In genomic region chr15:53110999-53111398, GRCh38 we compare ENCODE assay signal across 29 cellular contexts.
"Had no signal": no experiment of that assay in that cellular context is flagged by ENCODE, and none has a peak within 500 bp of the region (broad histone marks: within the 10 kb centered on the region; RNA-seq: fewer than 3 reads in every experiment).

No MANE protein-coding gene starts in this region.

- H3K9me3 ChIP-seq: MG63 had no signal

- H3K9me3 Mint-ChIP-seq: activated CD4-positive, alpha-beta memory T cell treated with anti-CD3 and anti-CD28 coated beads, Interleukin-2, amount 10 ng/mL, durations not matched to agents 7 days and 5 days; activated naive CD4-positive, alpha-beta T cell treated with anti-CD3 and anti-CD28 coated beads, Interleukin-2, amount 10 ng/mL, durations not matched to agents 7 days and 5 days; activated naive CD8-positive, alpha-beta T cell treated with anti-CD3 and anti-CD28 coated beads, Interleukin-2, amount 10 ng/mL, durations not matched to agents 7 days and 5 days; activated T-cell treated with anti-CD3 and anti-CD28 coated beads, Interleukin-2, amount 50 U/mL, for 72 hours; activated T-helper 2 cell treated with anti-CD3 and anti-CD28 coated beads, Interferon-gamma antibody, Interleukin-2, Interleukin-4, amounts not matched to agents 10 μg/mL and 5 μg/mL and 100 μg/mL, durations not matched to agents 14 hours and 24 hours and 36 hours had no signal

- DNase-seq: activated CD4-positive, alpha-beta memory T cell treated with anti-CD3 and anti-CD28 coated beads, Interleukin-2, amount 10 ng/mL, durations not matched to agents 7 days and 5 days; activated CD4-positive, alpha-beta T cell treated with anti-CD3 and anti-CD28 coated beads for 36 hours; activated CD4-positive, alpha-beta T cell treated with anti-CD3 and anti-CD28 coated beads, Interleukin-2, amount 50 U/mL, for 1 hour; activated gamma-delta T cell treated with Interleukin-2 at 50 U/mL for 16 hours; activated naive CD4-positive, alpha-beta T cell treated with anti-CD3 and anti-CD28 coated beads, Interleukin-2, amount 10 ng/mL, durations not matched to agents 7 days and 5 days; activated naive CD8-positive, alpha-beta T cell treated with anti-CD3 and anti-CD28 coated beads, Interleukin-2, amount 10 ng/mL, durations not matched to agents 7 days and 5 days; activated T-cell treated with anti-CD3 and anti-CD28 coated beads for 4 hours; activated T-cell treated with anti-CD3 and anti-CD28 coated beads, Interleukin-2, amount 50 U/mL, for 72 hours; aorta; caudate nucleus; MG63; MV-4-11; NCI-H1092 treated with DMSO at 0.1 percent for 48 hours; NCI-H1436 treated with DMSO at 0.1 percent for 48 hours; NCI-H1930; NCI-H2171; NCI-H2227 treated with DMSO at 0.1 percent for 48 hours; NCI-H510A; NCI-H526 treated with DMSO at 0.1 percent for 48 hours; NK-92 treated with Interleukin-12 subunit alpha and Interleukin-12 subunit beta, amount 100 ng/mL, for 24 hours; OCI-M1; RPMI8226; T-helper 1 cell had no signal

- H3K36me3 Mint-ChIP-seq: activated naive CD4-positive, alpha-beta T cell treated with anti-CD3 and anti-CD28 coated beads, Interleukin-2, amount 10 ng/mL, durations not matched to agents 7 days and 5 days; activated naive CD8-positive, alpha-beta T cell treated with anti-CD3 and anti-CD28 coated beads, Interleukin-2, amount 10 ng/mL, durations not matched to agents 7 days and 5 days had no signal

- H3K4me1 ChIP-seq: breast epithelium had no signal

- H3K27ac ChIP-seq: breast epithelium, SK-N-MC, VCaP had no signal

- H3K4me3 ChIP-seq: breast epithelium, MG63, SK-N-MC had no signal

- ATAC-seq: activated CD4-positive, alpha-beta T cell treated with anti-CD3 and anti-CD28 coated beads for 36 hours; activated T-cell treated with anti-CD3 and anti-CD28 coated beads, Interleukin-2, amount 50 U/mL, for 72 hours; Panc1; Right ventricle myocardium inferior had no signal

- H3K27ac Mint-ChIP-seq: activated CD4-positive, alpha-beta memory T cell treated with anti-CD3 and anti-CD28 coated beads, Interleukin-2, amount 10 ng/mL, durations not matched to agents 7 days and 5 days; activated CD4-positive, alpha-beta T cell treated with anti-CD3 and anti-CD28 coated beads for 36 hours; activated naive CD4-positive, alpha-beta T cell treated with anti-CD3 and anti-CD28 coated beads, Interleukin-2, amount 10 ng/mL, durations not matched to agents 7 days and 5 days; activated naive CD8-positive, alpha-beta T cell treated with anti-CD3 and anti-CD28 coated beads, Interleukin-2, amount 10 ng/mL, durations not matched to agents 7 days and 5 days; activated T-cell treated with anti-CD3 and anti-CD28 coated beads, Interleukin-2, amount 50 U/mL, for 72 hours; activated T-helper 2 cell treated with anti-CD3 and anti-CD28 coated beads, Interferon-gamma antibody, Interleukin-2, Interleukin-4, amounts not matched to agents 10 μg/mL and 5 μg/mL and 100 μg/mL, durations not matched to agents 14 hours and 24 hours and 36 hours had no signal

- H3K36me3 ChIP-seq: breast epithelium, MG63 had no signal

- H3K4me1 Mint-ChIP-seq: activated CD4-positive, alpha-beta memory T cell treated with anti-CD3 and anti-CD28 coated beads, Interleukin-2, amount 10 ng/mL, durations not matched to agents 7 days and 5 days; activated CD4-positive, alpha-beta T cell treated with anti-CD3 and anti-CD28 coated beads for 36 hours; activated naive CD4-positive, alpha-beta T cell treated with anti-CD3 and anti-CD28 coated beads, Interleukin-2, amount 10 ng/mL, durations not matched to agents 7 days and 5 days; activated naive CD8-positive, alpha-beta T cell treated with anti-CD3 and anti-CD28 coated beads, Interleukin-2, amount 10 ng/mL, durations not matched to agents 7 days and 5 days had no signal

- H3K4me3 Mint-ChIP-seq: activated CD4-positive, alpha-beta memory T cell treated with anti-CD3 and anti-CD28 coated beads, Interleukin-2, amount 10 ng/mL, durations not matched to agents 7 days and 5 days; activated CD4-positive, alpha-beta T cell treated with anti-CD3 and anti-CD28 coated beads for 36 hours; activated naive CD4-positive, alpha-beta T cell treated with anti-CD3 and anti-CD28 coated beads, Interleukin-2, amount 10 ng/mL, durations not matched to agents 7 days and 5 days; activated naive CD8-positive, alpha-beta T cell treated with anti-CD3 and anti-CD28 coated beads, Interleukin-2, amount 10 ng/mL, durations not matched to agents 7 days and 5 days; activated T-cell treated with anti-CD3 and anti-CD28 coated beads, Interleukin-2, amount 50 U/mL, for 72 hours had no signal

- H3K27me3 Mint-ChIP-seq: activated CD4-positive, alpha-beta memory T cell treated with anti-CD3 and anti-CD28 coated beads, Interleukin-2, amount 10 ng/mL, durations not matched to agents 7 days and 5 days; activated naive CD4-positive, alpha-beta T cell treated with anti-CD3 and anti-CD28 coated beads, Interleukin-2, amount 10 ng/mL, durations not matched to agents 7 days and 5 days had no signal
